In the genomic region with DNA sequence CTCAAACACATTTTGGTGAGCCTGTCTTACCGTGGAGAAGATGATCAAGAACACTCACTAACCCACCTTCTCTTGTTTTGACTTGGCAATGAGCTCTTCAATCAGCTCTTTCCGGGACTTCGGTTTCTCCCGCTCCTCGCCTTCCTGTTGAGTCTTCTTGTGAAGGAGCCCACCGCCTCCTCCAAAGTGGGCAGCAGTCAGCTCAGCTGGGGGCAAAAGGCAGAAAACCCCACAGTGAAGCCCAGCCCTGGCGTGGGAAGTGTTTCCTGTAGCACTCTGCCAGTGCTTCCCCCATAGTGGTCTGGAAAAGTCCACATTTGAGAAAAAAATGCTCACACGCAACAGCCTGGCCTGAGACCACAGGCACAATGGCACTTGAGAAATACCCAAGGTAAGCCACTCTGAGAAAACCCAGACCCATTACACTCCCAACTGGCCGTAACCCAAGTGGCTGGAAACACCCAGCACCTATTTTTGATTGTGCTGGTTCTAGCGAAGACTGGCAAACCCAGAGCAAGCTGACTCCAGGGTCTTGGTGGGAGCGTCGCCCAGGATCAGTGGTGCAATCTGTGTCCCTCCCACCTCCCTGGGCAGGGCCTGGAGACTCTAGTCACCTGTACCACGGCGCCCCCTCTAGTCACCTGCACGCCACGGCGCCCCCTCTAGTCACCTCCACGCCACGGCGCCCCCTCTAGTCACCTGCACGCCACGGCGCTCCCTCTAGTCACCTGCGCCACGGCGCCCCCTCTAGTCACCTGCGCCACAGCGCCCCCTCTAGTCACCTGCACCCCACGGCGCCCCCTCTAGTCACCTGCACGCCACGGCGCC, we compare ENCODE assay signal across 8 cellular contexts. TPM values are rescaled to one million over a fixed set of nuclear protein-coding genes. Genes with fewer than 3 reads are reported as not detected.
DNase-seq lines count a peak whose midpoint lies in the region; ATAC-seq, FAIRE-seq and TF ChIP-seq lines count a peak whose summit lies in the region.

No MANE protein-coding gene starts in this region.

- H3K36me3 ChIP-seq in Panc1 (ENCODE audit: control insufficient read depth, insufficient read depth, low read length) (peaks cover 18% of the 10 kb centered on the region), small intestine (ENCODE audit: control insufficient read depth in 2 of 2, insufficient read depth in 2 of 2, low read length in 2 of 2) (peaks cover 12 to 14% of the 10 kb centered on the region in 2 donors), psoas muscle (ENCODE audit: insufficient read depth in 1 of 2, low read depth in 1 of 2) (peaks cover 16 to 81% of the 10 kb centered on the region in 2 donors)

- H3K27me3 ChIP-seq in CD4-positive, alpha-beta T cell (ENCODE audit: control insufficient read depth, insufficient read depth, low read length) = no peaks in the 10 kb centered on the region
- H3K27me3 ChIP-seq in Panc1 (ENCODE audit: control insufficient read depth, insufficient read depth, low read length) (no peaks in the 10 kb centered on the region), small intestine (ENCODE audit: control insufficient read depth in 2 of 2, insufficient read depth in 2 of 2, low read length in 2 of 2) (no peaks in the 10 kb centered on the region), psoas muscle (ENCODE audit: insufficient read depth in 3 of 3, low read length in 2 of 3) (no peaks in the 10 kb centered on the region)

- no TSS peak for BruUV-seq in Panc1 (replicated peaks; lab: Mats Ljungman, UMichigan)

- DNase-seq in CD4-positive, alpha-beta T cell = peak in 4 of 10 experiments; percentile 29 to 60 (median 46)
- DNase-seq in Panc1 (ENCODE audit: low read depth, low spot score) = no peak
- DNase-seq in effector CD8-positive, alpha-beta T cell (lab: John Stamatoyannopoulos, UW) = peak; percentile 40
- DNase-seq in stimulated activated effector memory CD8-positive, alpha-beta T cell treated with anti-CD3 and anti-CD28 coated beads, Interleukin-12 subunit alpha, Interleukin-12 subunit beta, amount 100 ng/mL, for 72 hours (ENCODE audit: low spot score in 2 of 2) = peak; percentile 65 to 95
- DNase-seq in small intestine = no peak
- no peak for DNase-seq in HuH-7.5 (ENCODE audit: low spot score)
- DNase-seq in psoas muscle = no peak

- no peaks in the 10 kb centered on the region for H3K27me3 Mint-ChIP-seq in CD4-positive, alpha-beta T cell

- no peaks in the 10 kb centered on the region for H3K9me3 Mint-ChIP-seq in CD4-positive, alpha-beta T cell
- H3K9me3 Mint-ChIP-seq in stimulated activated effector memory CD8-positive, alpha-beta T cell treated with anti-CD3 and anti-CD28 coated beads, Interleukin-12 subunit alpha, Interleukin-12 subunit beta, amount 100 ng/mL, for 72 hours = no peaks in the 10 kb centered on the region

- no peak overlapping the region for H3K4me3 ChIP-seq in Panc1 (ENCODE audit: low read depth in 2 of 2, low read length in 2 of 2)
- H3K4me3 ChIP-seq in small intestine (ENCODE audit: low read depth in 1 of 2, low read length in 2 of 2) = no peak overlapping the region
- H3K4me3 ChIP-seq in psoas muscle = no peak overlapping the region

- in situ Hi-C loops in Panc1 (cut with HindIII; ENCODE audit: low pct_unique_long_range_greater_than_20kb, low sequenced_read_pairs) = no loop called here

- peak; percentile 77 for ATAC-seq in CD4-positive, alpha-beta T cell (ENCODE audit: poor library complexity)
- peak; percentile 65 for ATAC-seq in GM19351 (IDR thresholded peaks at IDR 0.05; ENCODE audit: unreplicated experiment)
- peak; percentile 62; the same call in 1 of the 2 replicates for ATAC-seq in Panc1
- peak; percentile 89 for ATAC-seq in stimulated activated effector memory CD8-positive, alpha-beta T cell treated with anti-CD3 and anti-CD28 coated beads, Interleukin-12 subunit alpha, Interleukin-12 subunit beta, amount 100 ng/mL, for 72 hours
- ATAC-seq in psoas muscle = no peak

- CTCF ChIA-PET in CD4-positive, alpha-beta T cell (lab: Charles Lee) = interaction anchor here (0.7 to 2.1 kb wide), 7 partner anchors 8 to 190 kb away, joined by 3 to 14 read pairs (median 4); a partner anchor contains a TSS
- CTCF ChIA-PET in Panc1 (lab: Charles Lee) = no interaction called here

- H3K4me1 ChIP-seq in Panc1 (ENCODE audit: control insufficient read depth, insufficient read depth, low read length) (peaks cover 3% of the 10 kb centered on the region; the same call in 1 of the 2 replicates), small intestine (ENCODE audit: control insufficient read depth in 2 of 2, insufficient read depth in 1 of 2, low read depth in 1 of 2, low read length in 1 of 2) (no peaks in the 10 kb centered on the region), psoas muscle (peaks cover 17% of the 10 kb centered on the region)

- H3K4me3 Mint-ChIP-seq in CD4-positive, alpha-beta T cell = no peak overlapping the region
- H3K4me3 Mint-ChIP-seq in stimulated activated effector memory CD8-positive, alpha-beta T cell treated with anti-CD3 and anti-CD28 coated beads, Interleukin-12 subunit alpha, Interleukin-12 subunit beta, amount 100 ng/mL, for 72 hours = peak overlapping the region; percentile 58

- no peaks in the 10 kb centered on the region for H3K9me3 ChIP-seq in CD4-positive, alpha-beta T cell (ENCODE audit: control insufficient read depth, low read length)
- H3K9me3 ChIP-seq in Panc1 (ENCODE audit: control insufficient read depth, insufficient read depth, low read depth, low read length) (no peaks in the 10 kb centered on the region), small intestine (ENCODE audit: control insufficient read depth, low read depth) (no peaks in the 10 kb centered on the region), psoas muscle (no peaks in the 10 kb centered on the region)

- FAIRE-seq in small intestine (lab: Jason Lieb, UNC) = no peak

- H3K36me3 Mint-ChIP-seq in CD4-positive, alpha-beta T cell (ENCODE audit: low read depth) = peaks cover 93% of the 10 kb centered on the region
- H3K36me3 Mint-ChIP-seq in stimulated activated effector memory CD8-positive, alpha-beta T cell treated with anti-CD3 and anti-CD28 coated beads, Interleukin-12 subunit alpha, Interleukin-12 subunit beta, amount 100 ng/mL, for 72 hours = peaks cover 100% of the 10 kb centered on the region

- intact Hi-C loops in CD4-positive, alpha-beta T cell (cut with DNase I, micrococcal nuclease) = loop anchor here in 1 of 2 experiments (2.0 kb wide), 1 partner anchor 190 kb away; no protein-coding TSS in a partner anchor
- intact Hi-C loops in Panc1 (cut with micrococcal nuclease; ENCODE audit: unreplicated experiment) = no loop called here
- intact Hi-C loops in psoas muscle (cut with DNase I) = no loop called here

- TF ChIP-seq CTCF in CD4-positive, alpha-beta T cell (IDR thresholded peaks at IDR 0.05) = peak; percentile 28
- TF ChIP-seq CTCF in Panc1 (IDR thresholded peaks at IDR 0.05) (peak; percentile 47), psoas muscle (IDR thresholded peaks at IDR 0.05) (no peak)

- peak overlapping the region; percentile 14 for H3K27ac ChIP-seq in CD4-positive, alpha-beta T cell (ENCODE audit: low read depth, low read length)
- H3K27ac ChIP-seq in Panc1 (ENCODE audit: low read length) (no peak overlapping the region), small intestine (ENCODE audit: low read depth in 1 of 2, low read length in 1 of 2) (peak overlapping the region in 1 of 2 donors; percentile 63), psoas muscle (no peak overlapping the region)

- peaks cover 46% of the 10 kb centered on the region for H3K4me1 Mint-ChIP-seq in CD4-positive, alpha-beta T cell (ENCODE audit: low read depth)
- H3K4me1 Mint-ChIP-seq in stimulated activated effector memory CD8-positive, alpha-beta T cell treated with anti-CD3 and anti-CD28 coated beads, Interleukin-12 subunit alpha, Interleukin-12 subunit beta, amount 100 ng/mL, for 72 hours = peaks cover 85% of the 10 kb centered on the region

- WGBS in small intestine, 3 donors = 84 to 95% (median 84%) methylated on average over 33 of the region's 33 CpGs
- 88 to 91% (median 90%) methylated on average over 29 to 33 of the region's 33 CpGs for whole genome bisulfite sequencing in psoas muscle, 3 donors

- H3K27ac Mint-ChIP-seq in CD4-positive, alpha-beta T cell = peak overlapping the region; percentile 54
- peak overlapping the region; percentile 94 for H3K27ac Mint-ChIP-seq in stimulated activated effector memory CD8-positive, alpha-beta T cell treated with anti-CD3 and anti-CD28 coated beads, Interleukin-12 subunit alpha, Interleukin-12 subunit beta, amount 100 ng/mL, for 72 hours

- POLR2A ChIA-PET in CD4-positive, alpha-beta T cell (lab: Charles Lee) = interaction anchor here (0.9 to 2.8 kb wide), 4 partner anchors 8 to 191 kb away, joined by 3 to 18 read pairs (median 8); a partner anchor contains a TSS
- POLR2A ChIA-PET in Panc1 (lab: Charles Lee) = no interaction called here

RNA-seq across cellular contexts. Expression of a gene that starts 8.6 kb away (rescaled TPM):
- total RNA-seq in CD4-positive, alpha-beta T cell = 10 to 100 TPM; 21.8 TPM
- total RNA-seq in Panc1 (2021; ENCODE audit: unreplicated experiment) (32.9 TPM), psoas muscle (10 to 100 TPM; 28.0 to 45.1 (median 43.9) TPM)
- 26.3 TPM for polyA plus RNA-seq in Panc1 (2012; ENCODE audit: insufficient read length)
- polyA plus RNA-seq in small intestine (10 to 100 TPM in 2 of 3 donors, 1 to 10 TPM in 1; 10.0 to 26.3 (median 10.5) TPM), psoas muscle (10 to 100 TPM; 24.7 to 48.1 (median 45.0) TPM)

RNA-seq across cellular contexts. Expression of a gene that starts 8.8 kb away (rescaled TPM):
- 1 to 10 TPM; 1.2 to 1.8 TPM for total RNA-seq in CD4-positive, alpha-beta T cell
- total RNA-seq in Panc1 (2021; ENCODE audit: unreplicated experiment) (2.5 TPM), psoas muscle (1 to 10 TPM; 5.9 to 7.9 (median 6.9) TPM)
- 2.1 TPM for polyA plus RNA-seq in Panc1 (2012; ENCODE audit: insufficient read length)
- polyA plus RNA-seq in small intestine (1 to 10 TPM; 1.1 to 3.8 (median 1.8) TPM), psoas muscle (1 to 10 TPM; 5.8 to 9.2 (median 6.6) TPM)

Comparison
In these comparisons a context has a peak if more than half of its experiments do, and no peak if none do; other contexts are left out.
1. ATAC-seq: peak in CD4-positive, alpha-beta T cell (single experiment), GM19351 (single experiment), Panc1 (single experiment) and stimulated activated effector memory CD8-positive, alpha-beta T cell treated with anti-CD3 and anti-CD28 coated beads, Interleukin-12 subunit alpha, Interleukin-12 subunit beta, amount 100 ng/mL, for 72 hours (single experiment); none in psoas muscle (0 of 4).
2. DNase-seq: peak in effector CD8-positive, alpha-beta T cell (single experiment) and stimulated activated effector memory CD8-positive, alpha-beta T cell treated with anti-CD3 and anti-CD28 coated beads, Interleukin-12 subunit alpha, Interleukin-12 subunit beta, amount 100 ng/mL, for 72 hours (2 of 2); none in Panc1 (single experiment), small intestine (single experiment), HuH-7.5 (single experiment) and psoas muscle (0 of 2).